Comparison of ENCODE assay signal across 8 cellular contexts in genomic region chr10:96089116-96089515, GRCh38. TPM values are rescaled to one million over a fixed set of nuclear protein-coding genes. Genes with fewer than 3 reads are reported as not detected.
DNase-seq lines count a peak whose midpoint lies in the region; ATAC-seq, FAIRE-seq and TF ChIP-seq lines count a peak whose summit lies in the region.

No MANE protein-coding gene starts in this region.

- peak overlapping the region; percentile 71 for H3K4me3 ChIP-seq in GM08714 (ENCODE audit: low read length)
- H3K4me3 ChIP-seq in endothelial cell of umbilical vein (replicated peaks in 1 of 3; ENCODE audit: insufficient read depth in 1 of 3, low read depth in 1 of 3, low read length in 3 of 3), result peak overlapping the region in 1 of 3 experiments; percentile 67
- H3K4me3 ChIP-seq in rectal smooth muscle tissue (ENCODE audit: low read length), result peak overlapping the region; percentile 99

- peak overlapping the region; percentile 84 for H3K9ac ChIP-seq in endothelial cell of umbilical vein (replicated peaks; ENCODE audit: extremely low read depth, insufficient read depth, low read length)
- no peak overlapping the region for H3K9ac ChIP-seq in rectal smooth muscle tissue (ENCODE audit: low read length)

- H3K4me2 ChIP-seq in endothelial cell of umbilical vein (ENCODE audit: insufficient read depth, low read length), result peak overlapping the region; percentile 86

- no peak overlapping the region for H3K27ac ChIP-seq in endothelial cell of umbilical vein (ENCODE audit: insufficient read depth, low read depth, low read length)
- H3K27ac ChIP-seq in rectal smooth muscle tissue (ENCODE audit: low read depth, low read length), result no peak overlapping the region

- intact Hi-C loops in endothelial cell of umbilical vein (cut with micrococcal nuclease), result loop anchor here (1.0 kb wide), 2 partner anchors 16 to 24 kb away; no protein-coding TSS in a partner anchor

- FAIRE-seq in endothelial cell of umbilical vein (lab: Jason Lieb, UNC), result no peak

- CTCF ChIA-PET in endothelial cell of umbilical vein (lab: Charles Lee), result interaction anchor here (0.8 to 1.0 kb wide), 6 partner anchors 13 to 395 kb away, joined by 3 to 5 read pairs (median 4); partner anchors contain the start of genes TCTN3 and ZNF518A

- POLR2A ChIA-PET in endothelial cell of umbilical vein (lab: Charles Lee), result interaction anchor here (0.9 to 2.1 kb wide), 4 partner anchors 23 to 45 kb away, joined by 3 to 22 read pairs (median 6); partner anchors contain the start of genes CCNJ and ZNF518A

- H3K4me1 ChIP-seq in endothelial cell of umbilical vein (ENCODE audit: control insufficient read depth, extremely low read depth, insufficient read depth, low read length) (peaks cover 4% of the 10 kb centered on the region), rectal smooth muscle tissue (ENCODE audit: control insufficient read depth, insufficient read depth, low read length) (peaks cover 4% of the 10 kb centered on the region)

- no peaks in the 10 kb centered on the region for H3K9me1 ChIP-seq in endothelial cell of umbilical vein (replicated peaks; ENCODE audit: control insufficient read depth, extremely low read depth, insufficient read depth, low read length)

- H3K27me3 ChIP-seq in endothelial cell of umbilical vein (ENCODE audit: control insufficient read depth in 2 of 2, insufficient read depth in 2 of 2, low read length in 2 of 2) (peaks cover 13 to 15% of the 10 kb centered on the region in 2 experiments), rectal smooth muscle tissue (ENCODE audit: control insufficient read depth, insufficient read depth, low read length) (peaks cover 1% of the 10 kb centered on the region)

- no peak for ATAC-seq in HG03045 (IDR thresholded peaks at IDR 0.05; ENCODE audit: unreplicated experiment)
- ATAC-seq in HG03342 (IDR thresholded peaks at IDR 0.05; ENCODE audit: unreplicated experiment), result no peak

- dilution Hi-C loops in endothelial cell of umbilical vein (cut with MboI; ENCODE audit: extremely low pct_ligation_motif_present, low sequenced_read_pairs), result no loop called here

- TF ChIP-seq CTCF in endothelial cell of umbilical vein (IDR thresholded peaks at IDR 0.05; ENCODE audit: extremely low read depth in 1 of 2, insufficient read depth in 1 of 2, low read depth in 1 of 2, low read length in 2 of 2), result no peak

- no peaks in the 10 kb centered on the region for H3K36me3 ChIP-seq in endothelial cell of umbilical vein (ENCODE audit: control insufficient read depth in 2 of 2, extremely low read depth in 1 of 2, insufficient read depth in 2 of 2, low read length in 2 of 2)
- no peaks in the 10 kb centered on the region for H3K36me3 ChIP-seq in rectal smooth muscle tissue (ENCODE audit: control insufficient read depth, insufficient read depth, low read length)

- TF ChIP-seq POLR2A in endothelial cell of umbilical vein (IDR thresholded peaks at IDR 0.05; ENCODE audit: low read depth, low read length), result no peak

- DNase-seq in OCI-M1 (lab: John Stamatoyannopoulos, UW) (peak; percentile 70), endothelial cell of umbilical vein (ENCODE audit: low read depth, low spot score) (no peak), mucosa of gallbladder (ENCODE audit: low spot score) (no peak), AG20443 (ENCODE audit: low spot score) (no peak)

- H2AFZ ChIP-seq in endothelial cell of umbilical vein (ENCODE audit: low read depth, low read length), result no peak overlapping the region

- H4K20me1 ChIP-seq in endothelial cell of umbilical vein (replicated peaks; ENCODE audit: control insufficient read depth, extremely low read depth, insufficient read depth, low read length), result no peaks in the 10 kb centered on the region

- BruUV-seq in endothelial cell of umbilical vein (replicated peaks; lab: Mats Ljungman, UMichigan), result no TSS peak

- H3K79me2 ChIP-seq in endothelial cell of umbilical vein (ENCODE audit: control insufficient read depth, insufficient read depth, low read length), result no peaks in the 10 kb centered on the region

- no peaks in the 10 kb centered on the region for H3K9me3 ChIP-seq in endothelial cell of umbilical vein (replicated peaks; ENCODE audit: control insufficient read depth, insufficient read depth, low read length)

TF ChIP-seq in endothelial cell of umbilical vein, 7 proteins besides CTCF, POLR2A, EP300 and RAD21:
- no peak for TF ChIP-seq FOS (IDR thresholded peaks at IDR 0.05; ENCODE audit: borderline replicate concordance, insufficient read depth, low read length)
- TF ChIP-seq MAX (IDR thresholded peaks at IDR 0.05; ENCODE audit: insufficient read depth, insufficient read length), result no peak
- TF ChIP-seq MYC (IDR thresholded peaks at IDR 0.05; ENCODE audit: low read depth, low read length), result no peak
- no peak for TF ChIP-seq POLR2AphosphoS5 (IDR thresholded peaks at IDR 0.05; ENCODE audit: insufficient read depth, low read depth, low read length)
- TF ChIP-seq EZH2 (IDR thresholded peaks at IDR 0.05; ENCODE audit: borderline replicate concordance, low read depth, low read length, severe bottlenecking), result no peak
- no peak for TF ChIP-seq GATA2 (IDR thresholded peaks at IDR 0.05; ENCODE audit: insufficient read depth, insufficient read length, low read depth, low read length)
- no peak for TF ChIP-seq JUN (IDR thresholded peaks at IDR 0.05; ENCODE audit: borderline replicate concordance, insufficient read depth, insufficient read length, low read depth)

RNA-seq across cellular contexts. Expression of gene ZNF518A, which starts 41.0 kb away (rescaled TPM):
- 11.9 and 12.1 TPM in 2 replicates for total RNA-seq in endothelial cell of umbilical vein
- 1.9 and 2.9 TPM in 2 replicates for polyA plus RNA-seq in endothelial cell of umbilical vein
- 2.3 TPM in 2 replicates for polyA plus RNA-seq in endothelial cell of umbilical vein (2011; cell fraction: cytosol; rRNA removed)
- polyA plus RNA-seq in endothelial cell of umbilical vein (2011; cell fraction: nucleus; rRNA removed), result 21.9 and 24.2 TPM in 2 replicates
- 5.3 TPM in 2 replicates for polyA plus RNA-seq in endothelial cell of umbilical vein (2012)
- 6.4 and 9.1 TPM in 2 replicates for polyA minus RNA-seq in endothelial cell of umbilical vein
- 3.7 TPM for polyA minus RNA-seq in endothelial cell of umbilical vein (2011; cell fraction: cytosol; rRNA and poly(A)+ RNA removed)
- polyA minus RNA-seq in endothelial cell of umbilical vein (2011; cell fraction: nucleus; rRNA and poly(A)+ RNA removed), result 17.4 and 26.6 TPM in 2 replicates
- 21.6 TPM for total RNA-seq in mucosa of gallbladder

RNA-seq across cellular contexts. Expression of gene CCNJ, which starts 45.7 kb away (rescaled TPM):
- total RNA-seq in endothelial cell of umbilical vein, result 22.4 and 25.5 TPM in 2 replicates
- polyA plus RNA-seq in endothelial cell of umbilical vein, result 23.5 and 27.6 TPM in 2 replicates
- 15.2 and 16.1 TPM in 2 replicates for polyA plus RNA-seq in endothelial cell of umbilical vein (2011; cell fraction: cytosol; rRNA removed)
- polyA plus RNA-seq in endothelial cell of umbilical vein (2011; cell fraction: nucleus; rRNA removed), result 46.3 and 53.8 TPM in 2 replicates
- polyA plus RNA-seq in endothelial cell of umbilical vein (2012), result 14.4 and 19.3 TPM in 2 replicates
- 77.1 and 80.2 TPM in 2 replicates for polyA minus RNA-seq in endothelial cell of umbilical vein
- 7.6 TPM for polyA minus RNA-seq in endothelial cell of umbilical vein (2011; cell fraction: cytosol; rRNA and poly(A)+ RNA removed)
- 48.2 and 55.7 TPM in 2 replicates for polyA minus RNA-seq in endothelial cell of umbilical vein (2011; cell fraction: nucleus; rRNA and poly(A)+ RNA removed)
- 4.7 TPM for total RNA-seq in mucosa of gallbladder
